1 cellular context compared by ENCODE assay signal in the genomic region with DNA sequence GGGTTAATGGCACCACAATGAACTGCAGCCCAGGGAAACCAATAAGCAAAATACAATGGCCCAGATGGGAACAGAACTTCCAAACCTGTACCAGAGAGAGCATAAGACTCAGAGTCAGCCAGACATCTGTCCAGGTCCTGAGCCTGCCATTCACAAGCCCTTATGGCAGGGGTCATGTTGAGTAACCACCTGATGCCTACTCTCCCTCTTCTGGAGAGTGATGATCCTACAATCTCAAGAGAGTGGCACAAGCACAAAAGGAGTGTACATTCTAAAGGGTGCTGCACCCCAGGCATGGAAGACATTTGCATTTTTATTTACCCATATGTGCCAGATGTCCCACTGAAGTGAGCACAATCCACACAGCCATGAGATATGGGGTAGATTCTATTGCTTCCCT.
TF ChIP-seq lines count a peak whose summit lies in the region.

No MANE protein-coding gene starts in this region.

TF ChIP-seq in H1, 55 proteins besides CTCF, POLR2A, EP300 and RAD21:
- TF ChIP-seq, protein P1, sequence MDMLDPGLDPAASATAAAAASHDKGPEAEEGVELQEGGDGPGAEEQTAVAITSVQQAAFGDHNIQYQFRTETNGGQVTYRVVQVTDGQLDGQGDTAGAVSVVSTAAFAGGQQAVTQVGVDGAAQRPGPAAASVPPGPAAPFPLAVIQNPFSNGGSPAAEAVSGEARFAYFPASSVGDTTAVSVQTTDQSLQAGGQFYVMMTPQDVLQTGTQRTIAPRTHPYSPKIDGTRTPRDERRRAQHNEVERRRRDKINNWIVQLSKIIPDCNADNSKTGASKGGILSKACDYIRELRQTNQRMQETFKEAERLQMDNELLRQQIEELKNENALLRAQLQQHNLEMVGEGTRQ (IDR thresholded peaks at IDR 0.05; ENCODE audit: low read length): no peak
- TF ChIP-seq SIN3A (conservative IDR thresholded peaks at IDR 0.05 in 1 of 2, IDR thresholded peaks at IDR 0.05 in 1 of 2; ENCODE audit: low read depth in 1 of 2, low read length in 2 of 2) (no peak), SAP30 (IDR thresholded peaks at IDR 0.05; ENCODE audit: insufficient read depth, insufficient replicate concordance, low read length) (no peak), GABPA (IDR thresholded peaks at IDR 0.05; ENCODE audit: borderline replicate concordance, insufficient read depth, low read length) (no peak), MAFK (IDR thresholded peaks at IDR 0.05; ENCODE audit: low read depth, low read length) (no peak), RXRA (IDR thresholded peaks at IDR 0.05; ENCODE audit: insufficient read depth, low read depth, low read length) (no peak), CHD1 (IDR thresholded peaks at IDR 0.05; ENCODE audit: low read depth, low read length) (no peak), NRF1 (IDR thresholded peaks at IDR 0.05; ENCODE audit: low read depth, low read length) (no peak), TBP (IDR thresholded peaks at IDR 0.05; ENCODE audit: low read depth, low read length) (no peak), SP4 (IDR thresholded peaks at IDR 0.05; ENCODE audit: low read length) (no peak)
- TF ChIP-seq, protein P2, sequence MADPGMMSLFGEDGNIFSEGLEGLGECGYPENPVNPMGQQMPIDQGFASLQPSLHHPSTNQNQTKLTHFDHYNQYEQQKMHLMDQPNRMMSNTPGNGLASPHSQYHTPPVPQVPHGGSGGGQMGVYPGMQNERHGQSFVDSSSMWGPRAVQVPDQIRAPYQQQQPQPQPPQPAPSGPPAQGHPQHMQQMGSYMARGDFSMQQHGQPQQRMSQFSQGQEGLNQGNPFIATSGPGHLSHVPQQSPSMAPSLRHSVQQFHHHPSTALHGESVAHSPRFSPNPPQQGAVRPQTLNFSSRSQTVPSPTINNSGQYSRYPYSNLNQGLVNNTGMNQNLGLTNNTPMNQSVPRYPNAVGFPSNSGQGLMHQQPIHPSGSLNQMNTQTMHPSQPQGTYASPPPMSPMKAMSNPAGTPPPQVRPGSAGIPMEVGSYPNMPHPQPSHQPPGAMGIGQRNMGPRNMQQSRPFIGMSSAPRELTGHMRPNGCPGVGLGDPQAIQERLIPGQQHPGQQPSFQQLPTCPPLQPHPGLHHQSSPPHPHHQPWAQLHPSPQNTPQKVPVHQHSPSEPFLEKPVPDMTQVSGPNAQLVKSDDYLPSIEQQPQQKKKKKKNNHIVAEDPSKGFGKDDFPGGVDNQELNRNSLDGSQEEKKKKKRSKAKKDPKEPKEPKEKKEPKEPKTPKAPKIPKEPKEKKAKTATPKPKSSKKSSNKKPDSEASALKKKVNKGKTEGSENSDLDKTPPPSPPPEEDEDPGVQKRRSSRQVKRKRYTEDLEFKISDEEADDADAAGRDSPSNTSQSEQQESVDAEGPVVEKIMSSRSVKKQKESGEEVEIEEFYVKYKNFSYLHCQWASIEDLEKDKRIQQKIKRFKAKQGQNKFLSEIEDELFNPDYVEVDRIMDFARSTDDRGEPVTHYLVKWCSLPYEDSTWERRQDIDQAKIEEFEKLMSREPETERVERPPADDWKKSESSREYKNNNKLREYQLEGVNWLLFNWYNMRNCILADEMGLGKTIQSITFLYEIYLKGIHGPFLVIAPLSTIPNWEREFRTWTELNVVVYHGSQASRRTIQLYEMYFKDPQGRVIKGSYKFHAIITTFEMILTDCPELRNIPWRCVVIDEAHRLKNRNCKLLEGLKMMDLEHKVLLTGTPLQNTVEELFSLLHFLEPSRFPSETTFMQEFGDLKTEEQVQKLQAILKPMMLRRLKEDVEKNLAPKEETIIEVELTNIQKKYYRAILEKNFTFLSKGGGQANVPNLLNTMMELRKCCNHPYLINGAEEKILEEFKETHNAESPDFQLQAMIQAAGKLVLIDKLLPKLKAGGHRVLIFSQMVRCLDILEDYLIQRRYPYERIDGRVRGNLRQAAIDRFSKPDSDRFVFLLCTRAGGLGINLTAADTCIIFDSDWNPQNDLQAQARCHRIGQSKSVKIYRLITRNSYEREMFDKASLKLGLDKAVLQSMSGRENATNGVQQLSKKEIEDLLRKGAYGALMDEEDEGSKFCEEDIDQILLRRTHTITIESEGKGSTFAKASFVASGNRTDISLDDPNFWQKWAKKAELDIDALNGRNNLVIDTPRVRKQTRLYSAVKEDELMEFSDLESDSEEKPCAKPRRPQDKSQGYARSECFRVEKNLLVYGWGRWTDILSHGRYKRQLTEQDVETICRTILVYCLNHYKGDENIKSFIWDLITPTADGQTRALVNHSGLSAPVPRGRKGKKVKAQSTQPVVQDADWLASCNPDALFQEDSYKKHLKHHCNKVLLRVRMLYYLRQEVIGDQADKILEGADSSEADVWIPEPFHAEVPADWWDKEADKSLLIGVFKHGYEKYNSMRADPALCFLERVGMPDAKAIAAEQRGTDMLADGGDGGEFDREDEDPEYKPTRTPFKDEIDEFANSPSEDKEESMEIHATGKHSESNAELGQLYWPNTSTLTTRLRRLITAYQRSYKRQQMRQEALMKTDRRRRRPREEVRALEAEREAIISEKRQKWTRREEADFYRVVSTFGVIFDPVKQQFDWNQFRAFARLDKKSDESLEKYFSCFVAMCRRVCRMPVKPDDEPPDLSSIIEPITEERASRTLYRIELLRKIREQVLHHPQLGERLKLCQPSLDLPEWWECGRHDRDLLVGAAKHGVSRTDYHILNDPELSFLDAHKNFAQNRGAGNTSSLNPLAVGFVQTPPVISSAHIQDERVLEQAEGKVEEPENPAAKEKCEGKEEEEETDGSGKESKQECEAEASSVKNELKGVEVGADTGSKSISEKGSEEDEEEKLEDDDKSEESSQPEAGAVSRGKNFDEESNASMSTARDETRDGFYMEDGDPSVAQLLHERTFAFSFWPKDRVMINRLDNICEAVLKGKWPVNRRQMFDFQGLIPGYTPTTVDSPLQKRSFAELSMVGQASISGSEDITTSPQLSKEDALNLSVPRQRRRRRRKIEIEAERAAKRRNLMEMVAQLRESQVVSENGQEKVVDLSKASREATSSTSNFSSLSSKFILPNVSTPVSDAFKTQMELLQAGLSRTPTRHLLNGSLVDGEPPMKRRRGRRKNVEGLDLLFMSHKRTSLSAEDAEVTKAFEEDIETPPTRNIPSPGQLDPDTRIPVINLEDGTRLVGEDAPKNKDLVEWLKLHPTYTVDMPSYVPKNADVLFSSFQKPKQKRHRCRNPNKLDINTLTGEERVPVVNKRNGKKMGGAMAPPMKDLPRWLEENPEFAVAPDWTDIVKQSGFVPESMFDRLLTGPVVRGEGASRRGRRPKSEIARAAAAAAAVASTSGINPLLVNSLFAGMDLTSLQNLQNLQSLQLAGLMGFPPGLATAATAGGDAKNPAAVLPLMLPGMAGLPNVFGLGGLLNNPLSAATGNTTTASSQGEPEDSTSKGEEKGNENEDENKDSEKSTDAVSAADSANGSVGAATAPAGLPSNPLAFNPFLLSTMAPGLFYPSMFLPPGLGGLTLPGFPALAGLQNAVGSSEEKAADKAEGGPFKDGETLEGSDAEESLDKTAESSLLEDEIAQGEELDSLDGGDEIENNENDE (IDR thresholded peaks at IDR 0.05; ENCODE audit: insufficient replicate concordance, low read length): no peak
